1 cellular context compared by ENCODE assay signal in the genomic region with DNA sequence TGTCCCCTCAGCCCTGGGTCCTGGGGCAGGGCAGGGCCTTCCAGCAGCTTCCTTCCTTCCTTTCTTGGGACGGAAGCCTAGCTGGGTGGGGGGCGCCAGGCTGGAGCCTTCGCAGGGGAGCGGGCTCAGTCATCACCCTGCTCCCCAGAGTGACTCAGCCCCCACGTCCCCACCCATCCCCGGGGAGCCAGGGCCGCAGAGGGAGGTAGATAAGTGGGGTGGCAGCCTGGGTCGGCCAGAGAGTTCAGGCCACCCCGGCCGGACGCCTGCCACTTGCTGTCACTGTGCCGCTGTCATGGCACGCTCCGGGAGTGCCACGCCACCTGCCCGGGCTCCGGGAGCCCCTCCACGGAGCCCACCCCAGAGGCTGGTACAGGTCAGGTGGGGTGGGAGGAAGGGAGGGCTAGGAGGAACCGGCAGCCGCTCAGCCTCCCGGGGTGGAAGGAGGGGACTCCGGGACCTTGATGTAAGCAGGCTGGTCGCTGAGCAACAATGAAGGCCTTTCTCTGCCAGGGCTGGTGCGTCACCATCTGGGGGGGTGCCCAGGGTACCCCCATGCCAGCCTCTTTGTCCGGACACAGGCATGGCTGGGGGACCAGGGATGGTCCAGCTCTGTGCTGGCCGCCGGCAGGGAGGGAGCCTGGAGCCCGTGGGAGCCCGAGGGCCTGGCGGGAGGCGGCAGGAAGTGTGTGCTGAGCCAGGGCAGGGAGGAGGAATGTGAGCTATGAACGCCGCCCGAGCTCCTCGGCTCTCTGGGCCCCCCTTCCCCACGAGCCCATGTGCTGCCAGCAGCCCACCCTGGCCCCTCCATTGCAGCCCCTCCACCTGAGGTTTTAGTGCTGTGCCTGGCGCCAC.
TF ChIP-seq lines count a peak whose summit lies in the region.

No MANE protein-coding gene starts in this region.

TF ChIP-seq in IMR-90, 13 proteins besides CTCF, POLR2A, EP300 and RAD21:
- TF ChIP-seq SMC3 (IDR thresholded peaks at IDR 0.05; ENCODE audit: low read depth, low read length), result no peak
- TF ChIP-seq CHD1 (IDR thresholded peaks at IDR 0.05; ENCODE audit: low read depth, low read length), result no peak
- TF ChIP-seq, protein P1, sequence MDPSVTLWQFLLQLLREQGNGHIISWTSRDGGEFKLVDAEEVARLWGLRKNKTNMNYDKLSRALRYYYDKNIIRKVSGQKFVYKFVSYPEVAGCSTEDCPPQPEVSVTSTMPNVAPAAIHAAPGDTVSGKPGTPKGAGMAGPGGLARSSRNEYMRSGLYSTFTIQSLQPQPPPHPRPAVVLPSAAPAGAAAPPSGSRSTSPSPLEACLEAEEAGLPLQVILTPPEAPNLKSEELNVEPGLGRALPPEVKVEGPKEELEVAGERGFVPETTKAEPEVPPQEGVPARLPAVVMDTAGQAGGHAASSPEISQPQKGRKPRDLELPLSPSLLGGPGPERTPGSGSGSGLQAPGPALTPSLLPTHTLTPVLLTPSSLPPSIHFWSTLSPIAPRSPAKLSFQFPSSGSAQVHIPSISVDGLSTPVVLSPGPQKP (IDR thresholded peaks at IDR 0.05; ENCODE audit: borderline replicate concordance, low read depth, low read length), result no peak
- no peak for TF ChIP-seq FOS (IDR thresholded peaks at IDR 0.05; ENCODE audit: low read depth, low read length)
- TF ChIP-seq NFE2L2 (IDR thresholded peaks at IDR 0.05; ENCODE audit: low read depth, low read length), result no peak
- TF ChIP-seq MAZ (IDR thresholded peaks at IDR 0.05; ENCODE audit: borderline replicate concordance, low read depth, low read length), result peak; percentile 48; the same call in 1 of the 2 replicates
- no peak for TF ChIP-seq CEBPB (IDR thresholded peaks at IDR 0.05; ENCODE audit: low read depth, low read length)
- no peak for TF ChIP-seq RFX5 (IDR thresholded peaks at IDR 0.05; ENCODE audit: low read depth, low read length)
- TF ChIP-seq, protein P2, sequence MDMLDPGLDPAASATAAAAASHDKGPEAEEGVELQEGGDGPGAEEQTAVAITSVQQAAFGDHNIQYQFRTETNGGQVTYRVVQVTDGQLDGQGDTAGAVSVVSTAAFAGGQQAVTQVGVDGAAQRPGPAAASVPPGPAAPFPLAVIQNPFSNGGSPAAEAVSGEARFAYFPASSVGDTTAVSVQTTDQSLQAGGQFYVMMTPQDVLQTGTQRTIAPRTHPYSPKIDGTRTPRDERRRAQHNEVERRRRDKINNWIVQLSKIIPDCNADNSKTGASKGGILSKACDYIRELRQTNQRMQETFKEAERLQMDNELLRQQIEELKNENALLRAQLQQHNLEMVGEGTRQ (IDR thresholded peaks at IDR 0.05; ENCODE audit: low read depth, low read length), result no peak
- no peak for TF ChIP-seq MAFK (IDR thresholded peaks at IDR 0.05; ENCODE audit: low read depth, low read length)
- no peak for TF ChIP-seq RCOR1 (IDR thresholded peaks at IDR 0.05; ENCODE audit: insufficient replicate concordance, low read length)
- no peak for TF ChIP-seq BHLHE40 (IDR thresholded peaks at IDR 0.05; ENCODE audit: low read depth, low read length)
- peak; percentile 47; the same call in 1 of the 2 replicates for TF ChIP-seq MXI1 (IDR thresholded peaks at IDR 0.05; ENCODE audit: borderline replicate concordance, low read depth, low read length)
